ENCODE assay signal across 8 cellular contexts in genomic region chr2:3302751-3303582, GRCh38.
DNase-seq lines count a peak whose midpoint lies in the region; ATAC-seq and TF ChIP-seq lines count a peak whose summit lies in the region.

No MANE protein-coding gene starts in this region.

- H3K4me1 Mint-ChIP-seq in mesothelial cell of epicardium, result peaks cover 23% of the 10 kb centered on the region

- peak overlapping the region; percentile 61 for H3K4me3 Mint-ChIP-seq in mesothelial cell of epicardium

- H3K36me3 Mint-ChIP-seq in mesothelial cell of epicardium, result peaks cover 8% of the 10 kb centered on the region

- TF ChIP-seq CTCF in astrocyte of the cerebellum (IDR thresholded peaks at IDR 0.05; ENCODE audit: low read depth, low read length, missing control alignments) (no peak), mesothelial cell of epicardium (IDR thresholded peaks at IDR 0.05; ENCODE audit: unreplicated experiment) (no peak)

- DNase-seq in astrocyte of the cerebellum (ENCODE audit: low read depth) (no peak), mesothelial cell of epicardium (ENCODE audit: low spot score in 2 of 2, unreplicated experiment in 2 of 2) (no peak), GM19240 (ENCODE audit: insufficient read length, low spot score) (no peak), foreskin melanocyte (no peak)

- no peaks in the 10 kb centered on the region for H3K9me3 Mint-ChIP-seq in mesothelial cell of epicardium

- peak overlapping the region; percentile 31 for H3K4me3 ChIP-seq in astrocyte of the cerebellum (ENCODE audit: low read depth, low read length)

- ATAC-seq in GM19467 (IDR thresholded peaks at IDR 0.05; ENCODE audit: unreplicated experiment) (peak; percentile 8), HG03354 (IDR thresholded peaks at IDR 0.05; ENCODE audit: poor library complexity, severe bottlenecking, unreplicated experiment) (peak; percentile 27), HG03565 (IDR thresholded peaks at IDR 0.05; ENCODE audit: unreplicated experiment) (no peak), HG03025 (IDR thresholded peaks at IDR 0.05; ENCODE audit: low FRiP score, unreplicated experiment) (no peak)

- H3K27me3 Mint-ChIP-seq in mesothelial cell of epicardium (ENCODE audit: low read depth), result no peaks in the 10 kb centered on the region

- H3K27ac Mint-ChIP-seq in mesothelial cell of epicardium, result peak overlapping the region; percentile 88

- in situ Hi-C loops in astrocyte of the cerebellum (cut with HindIII; ENCODE audit: low sequenced_read_pairs), result no loop called here

Comparison
In these comparisons a context has a peak if more than half of its experiments do, and no peak if none do; other contexts are left out.
1. ATAC-seq: peak in GM19467 (single experiment) and HG03354 (single experiment); none in HG03565 (single experiment) and HG03025 (single experiment).